Comparison of ENCODE assay signal across 1 cellular context in the genomic region with DNA sequence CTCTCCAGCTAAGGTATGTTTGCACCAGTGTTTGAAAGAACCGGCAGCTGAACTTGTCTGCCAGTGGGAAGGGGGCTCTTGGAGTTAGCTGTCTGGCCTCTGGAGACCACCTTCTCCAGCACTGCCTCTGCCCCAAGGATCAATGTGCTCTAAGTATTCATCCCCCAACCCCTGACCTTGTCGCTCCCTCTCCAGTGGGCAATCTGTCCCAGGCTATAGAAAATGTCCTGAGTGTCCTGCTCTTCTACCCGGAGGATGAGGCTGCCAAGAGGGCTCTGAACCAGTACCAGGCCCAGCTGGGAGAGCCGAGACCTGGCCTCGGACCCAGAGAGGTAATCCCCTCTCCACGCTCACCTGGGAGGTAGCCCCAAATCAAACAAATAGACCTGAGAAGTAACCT.
TF ChIP-seq lines count a peak whose summit lies in the region.

No MANE protein-coding gene starts in this region.

TF ChIP-seq in WTC11, 78 proteins besides CTCF, POLR2A, EP300 and RAD21:
- TF ChIP-seq GRHL2 (CRISPR knock-in tag; IDR thresholded peaks at IDR 0.05; ENCODE audit: insufficient replicate concordance, severe bottlenecking) (no peak), ZNF219 (CRISPR knock-in tag; IDR thresholded peaks at IDR 0.05; ENCODE audit: borderline replicate concordance) (no peak), SMAD4 (CRISPR knock-in tag; IDR thresholded peaks at IDR 0.05) (no peak)
